29 cellular contexts compared by ENCODE assay signal in genomic region chr14:26941521-26941920, GRCh38.
"Had no signal": no experiment of that assay in that cellular context is flagged by ENCODE, and none has a peak within 500 bp of the region (broad histone marks: within the 10 kb centered on the region; RNA-seq: fewer than 3 reads in every experiment).

No MANE protein-coding gene starts in this region.

- DNase-seq: activated CD4-positive, alpha-beta T cell treated with anti-CD3 and anti-CD28 coated beads for 48 hours; activated CD4-positive, alpha-beta T cell treated with anti-CD3 and anti-CD28 coated beads, Interleukin-2, amount 50 U/mL, for 1 hour; activated CD4-positive, alpha-beta T cell treated with anti-CD3 and anti-CD28 coated beads, Interleukin-2, amount 50 U/mL, for 48 hours; activated CD8-positive, alpha-beta memory T cell treated with anti-CD3 and anti-CD28 coated beads for 24 hours; activated CD8-positive, alpha-beta T cell treated with anti-CD3 and anti-CD28 coated beads for 36 hours; activated effector memory CD4-positive, alpha-beta T cell treated with Interleukin-2 at 50 U/mL for 16 hours; activated gamma-delta T cell treated with Interleukin-2 at 50 U/mL for 16 hours; activated naive CD4-positive, alpha-beta T cell treated with anti-CD3 and anti-CD28 coated beads for 36 hours; activated naive CD8-positive, alpha-beta T cell treated with anti-CD3 and anti-CD28 coated beads for 36 hours; activated naive CD8-positive, alpha-beta T cell treated with anti-CD3 and anti-CD28 coated beads, Interleukin-2, amount 50 U/mL, for 24 hours; activated T-cell treated with anti-CD3 and anti-CD28 coated beads, Interleukin-2, amount 50 U/mL, for 4 hours; adrenal gland; amygdala; aorta; body of pancreas; caudate nucleus; cortex of kidney; dermis blood vessel endothelial cell; effector CD4-positive, alpha-beta T cell; effector memory CD8-positive, alpha-beta T cell; erythroblast; foreskin keratinocyte; gastrocnemius medialis; glutamatergic neuron; heart left ventricle; T-helper 2 cell had no signal

- H3K27ac Mint-ChIP-seq: activated CD8-positive, alpha-beta T cell treated with anti-CD3 and anti-CD28 coated beads for 36 hours; activated naive CD4-positive, alpha-beta T cell treated with anti-CD3 and anti-CD28 coated beads for 36 hours; activated naive CD4-positive, alpha-beta T cell treated with anti-CD3 and anti-CD28 coated beads, Interleukin-2, amount 50 U/mL, for 24 hours; activated naive CD8-positive, alpha-beta T cell treated with anti-CD3 and anti-CD28 coated beads for 36 hours; activated naive CD8-positive, alpha-beta T cell treated with anti-CD3 and anti-CD28 coated beads, Interleukin-2, amount 50 U/mL, for 24 hours; activated T-helper 17 cell treated with anti-CD3 and anti-CD28 coated beads, Interleukin-2, amount 50 U/mL, for 72 hours; effector memory CD8-positive, alpha-beta T cell had no signal

- H3K36me3 Mint-ChIP-seq: activated naive CD4-positive, alpha-beta T cell treated with anti-CD3 and anti-CD28 coated beads, Interleukin-2, amount 50 U/mL, for 24 hours; activated naive CD8-positive, alpha-beta T cell treated with anti-CD3 and anti-CD28 coated beads for 36 hours had no signal

- H3K27me3 ChIP-seq: adrenal gland, body of pancreas, esophagus muscularis mucosa, foreskin keratinocyte, gastrocnemius medialis, heart left ventricle had no signal

- H3K9me3 ChIP-seq: adrenal gland, body of pancreas, esophagus muscularis mucosa, gastrocnemius medialis, heart left ventricle had no signal

- ATAC-seq: activated CD8-positive, alpha-beta T cell treated with anti-CD3 and anti-CD28 coated beads for 36 hours; activated naive CD8-positive, alpha-beta T cell treated with anti-CD3 and anti-CD28 coated beads, Interleukin-2, amount 50 U/mL, for 24 hours; activated T-cell treated with anti-CD3 and anti-CD28 coated beads, Interleukin-2, amount 50 U/mL, for 4 hours; activated T-helper 17 cell treated with anti-CD3 and anti-CD28 coated beads, Interleukin-2, amount 50 U/mL, for 72 hours; body of pancreas; effector memory CD8-positive, alpha-beta T cell; foreskin keratinocyte; gastrocnemius medialis; heart left ventricle had no signal

- H3K27me3 Mint-ChIP-seq: activated CD8-positive, alpha-beta T cell treated with anti-CD3 and anti-CD28 coated beads for 36 hours; activated naive CD4-positive, alpha-beta T cell treated with anti-CD3 and anti-CD28 coated beads, Interleukin-2, amount 50 U/mL, for 24 hours; activated naive CD8-positive, alpha-beta T cell treated with anti-CD3 and anti-CD28 coated beads for 36 hours; activated naive CD8-positive, alpha-beta T cell treated with anti-CD3 and anti-CD28 coated beads, Interleukin-2, amount 50 U/mL, for 24 hours; activated T-helper 17 cell treated with anti-CD3 and anti-CD28 coated beads, Interleukin-2, amount 50 U/mL, for 72 hours; effector memory CD8-positive, alpha-beta T cell had no signal

- H3K4me1 ChIP-seq: adrenal gland, body of pancreas, esophagus muscularis mucosa, foreskin keratinocyte, gastrocnemius medialis, heart left ventricle had no signal

- H3K36me3 ChIP-seq: adrenal gland, esophagus muscularis mucosa, gastrocnemius medialis, heart left ventricle had no signal

- H3K4me1 Mint-ChIP-seq: activated naive CD4-positive, alpha-beta T cell treated with anti-CD3 and anti-CD28 coated beads, Interleukin-2, amount 50 U/mL, for 24 hours; activated naive CD8-positive, alpha-beta T cell treated with anti-CD3 and anti-CD28 coated beads for 36 hours; activated naive CD8-positive, alpha-beta T cell treated with anti-CD3 and anti-CD28 coated beads, Interleukin-2, amount 50 U/mL, for 24 hours; activated T-helper 17 cell treated with anti-CD3 and anti-CD28 coated beads, Interleukin-2, amount 50 U/mL, for 72 hours had no signal

- H3K4me3 Mint-ChIP-seq: activated CD8-positive, alpha-beta T cell treated with anti-CD3 and anti-CD28 coated beads for 36 hours; activated naive CD4-positive, alpha-beta T cell treated with anti-CD3 and anti-CD28 coated beads for 36 hours; activated naive CD4-positive, alpha-beta T cell treated with anti-CD3 and anti-CD28 coated beads, Interleukin-2, amount 50 U/mL, for 24 hours; activated naive CD8-positive, alpha-beta T cell treated with anti-CD3 and anti-CD28 coated beads for 36 hours; activated naive CD8-positive, alpha-beta T cell treated with anti-CD3 and anti-CD28 coated beads, Interleukin-2, amount 50 U/mL, for 24 hours; activated T-cell treated with anti-CD3 and anti-CD28 coated beads, Interleukin-2, amount 50 U/mL, for 4 hours; activated T-helper 17 cell treated with anti-CD3 and anti-CD28 coated beads, Interleukin-2, amount 50 U/mL, for 72 hours; effector memory CD8-positive, alpha-beta T cell had no signal

- H3K4me3 ChIP-seq: adrenal gland, body of pancreas, esophagus muscularis mucosa, gastrocnemius medialis, heart left ventricle had no signal

- H3K27ac ChIP-seq: adrenal gland, body of pancreas, esophagus muscularis mucosa, foreskin keratinocyte, gastrocnemius medialis, heart left ventricle had no signal
